ENCODE assay signal across 30 cellular contexts in genomic region chr6:53767941-53768340, GRCh38.
"Had no signal": no experiment of that assay in that cellular context is flagged by ENCODE, and none has a peak within 500 bp of the region (broad histone marks: within the 10 kb centered on the region; RNA-seq: fewer than 3 reads in every experiment).

No MANE protein-coding gene starts in this region.

- H3K27ac ChIP-seq: adrenal gland, cardiac muscle cell, VCaP had no signal

- DNase-seq: activated B cell treated with CpG ODN at 0.5 μM for 24 hours; activated CD4-positive, alpha-beta memory T cell treated with anti-CD3 and anti-CD28 coated beads for 36 hours; activated CD4-positive, alpha-beta T cell treated with anti-CD3 and anti-CD28 coated beads for 4 hours; activated CD4-positive, alpha-beta T cell treated with anti-CD3 and anti-CD28 coated beads, Interleukin-2, amount 10 ng/mL, durations not matched to agents 24 days and 14 days; activated CD4-positive, alpha-beta T cell treated with anti-CD3 and anti-CD28 coated beads, Interleukin-2, amount 50 U/mL, for 1 hour; activated CD4-positive, alpha-beta T cell treated with anti-CD3 and anti-CD28 coated beads, Interleukin-2, amount 50 U/mL, for 4 hours; activated CD4-positive, CD25-positive, alpha-beta regulatory T cell treated with anti-CD3 and anti-CD28 coated beads, Interleukin-2, amount 50 U/mL, for 72 hours; activated CD8-positive, alpha-beta memory T cell treated with anti-CD3 and anti-CD28 coated beads, Interleukin-2, amount 50 U/mL, for 4 hours; activated CD8-positive, alpha-beta T cell treated with anti-CD3 and anti-CD28 coated beads for 36 hours; activated effector memory CD4-positive, alpha-beta T cell treated with anti-CD3 and anti-CD28 coated beads, Interleukin-2, amount 50 U/mL, for 16 hours; activated gamma-delta T cell treated with Interleukin-2 at 50 U/mL for 16 hours; activated naive CD4-positive, alpha-beta T cell; activated naive CD4-positive, alpha-beta T cell treated with anti-CD3 and anti-CD28 coated beads for 36 hours; activated naive CD4-positive, alpha-beta T cell treated with anti-CD3 and anti-CD28 coated beads, Interleukin-2, amount 50 U/mL, for 16 hours; activated naive CD8-positive, alpha-beta T cell treated with anti-CD3 and anti-CD28 coated beads for 36 hours; activated T-cell treated with anti-CD3 and anti-CD28 coated beads for 4 hours; activated T-cell treated with anti-CD3 and anti-CD28 coated beads, Interleukin-2, amount 50 U/mL, for 1 hour; activated T-cell treated with anti-CD3 and anti-CD28 coated beads, Interleukin-2, amount 50 U/mL, for 4 hours; activated T-cell treated with anti-CD3 and anti-CD28 coated beads, Interleukin-2, amount 50 U/mL, for 72 hours; adrenal gland; amniotic stem cell; aorta; caudate nucleus; cerebellar nuclear complex; T-helper 2 cell; T-helper 9 cell had no signal

- H3K36me3 ChIP-seq: adrenal gland, cardiac muscle cell had no signal

- ATAC-seq: activated CD8-positive, alpha-beta T cell treated with anti-CD3 and anti-CD28 coated beads for 36 hours; activated naive CD4-positive, alpha-beta T cell treated with anti-CD3 and anti-CD28 coated beads, Interleukin-2, amount 50 U/mL, for 72 hours; activated T-cell treated with anti-CD3 and anti-CD28 coated beads, Interleukin-2, amount 50 U/mL, for 4 hours; activated T-cell treated with anti-CD3 and anti-CD28 coated beads, Interleukin-2, amount 50 U/mL, for 72 hours; activated T-helper 17 cell treated with anti-CD3 and anti-CD28 coated beads, Interleukin-2, amount 50 U/mL, for 72 hours had no signal

- H3K27me3 ChIP-seq: adrenal gland, cardiac muscle cell had no signal

- H3K4me3 ChIP-seq: adrenal gland, cardiac muscle cell had no signal

- H3K4me1 ChIP-seq: adrenal gland had no signal

- H3K9me3 ChIP-seq: adrenal gland had no signal
